ENCODE assay signal across 8 cellular contexts in the genomic region with DNA sequence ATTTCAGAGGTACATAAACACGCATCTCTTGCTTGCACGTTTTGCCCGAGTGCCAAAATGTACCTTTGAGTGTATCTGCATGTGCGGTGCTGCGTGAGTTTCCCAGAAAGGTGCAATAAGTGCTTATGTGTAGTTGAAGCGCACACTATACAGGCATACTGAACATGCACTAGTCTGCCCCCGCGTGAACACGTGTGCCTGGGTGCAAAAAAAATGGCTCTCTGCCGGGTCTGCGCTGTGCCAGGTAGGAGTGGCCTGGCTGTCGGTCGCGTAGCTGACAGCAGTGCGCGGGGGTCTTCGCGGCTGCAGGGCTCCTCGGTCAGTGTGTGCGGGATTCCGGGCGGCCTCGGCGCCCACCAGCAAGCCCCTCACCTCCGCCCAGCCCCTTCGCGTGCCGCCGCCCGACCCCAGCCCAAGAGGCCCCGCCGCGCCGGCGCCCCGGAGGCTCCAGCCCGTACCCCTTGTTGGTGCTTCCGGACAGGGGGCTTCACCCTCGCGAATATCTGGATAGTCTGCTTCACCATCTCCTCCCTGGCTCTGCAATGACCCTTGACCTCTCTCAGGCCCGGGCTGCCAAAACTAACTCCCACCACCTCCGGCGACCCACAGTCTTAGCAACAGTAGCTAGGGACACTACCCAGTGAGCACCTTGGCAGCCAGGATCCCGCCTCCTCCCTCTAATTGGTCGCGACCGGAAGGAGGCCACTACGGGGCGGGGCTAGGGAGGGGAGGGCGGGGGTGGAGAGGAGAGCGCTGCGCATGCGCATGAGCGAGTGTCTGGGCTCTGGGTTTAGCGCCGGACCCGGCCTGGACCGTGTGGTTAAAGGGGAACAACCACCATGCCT. TPM values are rescaled to one million over a fixed set of nuclear protein-coding genes. Genes with fewer than 3 reads are reported as not detected.
DNase-seq lines count a peak whose midpoint lies in the region; ATAC-seq lines count a peak whose summit lies in the region.

A gene with protein sequence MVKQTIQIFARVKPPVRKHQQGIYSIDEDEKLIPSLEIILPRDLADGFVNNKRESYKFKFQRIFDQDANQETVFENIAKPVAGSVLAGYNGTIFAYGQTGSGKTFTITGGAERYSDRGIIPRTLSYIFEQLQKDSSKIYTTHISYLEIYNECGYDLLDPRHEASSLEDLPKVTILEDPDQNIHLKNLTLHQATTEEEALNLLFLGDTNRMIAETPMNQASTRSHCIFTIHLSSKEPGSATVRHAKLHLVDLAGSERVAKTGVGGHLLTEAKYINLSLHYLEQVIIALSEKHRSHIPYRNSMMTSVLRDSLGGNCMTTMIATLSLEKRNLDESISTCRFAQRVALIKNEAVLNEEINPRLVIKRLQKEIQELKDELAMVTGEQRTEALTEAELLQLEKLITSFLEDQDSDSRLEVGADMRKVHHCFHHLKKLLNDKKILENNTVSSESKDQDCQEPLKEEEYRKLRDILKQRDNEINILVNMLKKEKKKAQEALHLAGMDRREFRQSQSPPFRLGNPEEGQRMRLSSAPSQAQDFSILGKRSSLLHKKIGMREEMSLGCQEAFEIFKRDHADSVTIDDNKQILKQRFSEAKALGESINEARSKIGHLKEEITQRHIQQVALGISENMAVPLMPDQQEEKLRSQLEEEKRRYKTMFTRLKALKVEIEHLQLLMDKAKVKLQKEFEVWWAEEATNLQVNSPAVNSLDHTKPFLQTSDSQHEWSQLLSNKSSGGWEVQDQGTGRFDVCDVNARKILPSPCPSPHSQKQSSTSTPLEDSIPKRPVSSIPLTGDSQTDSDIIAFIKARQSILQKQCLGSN (minus strand): TSS at position 622 of the 845 bp plus-strand sequence. CDS start 98 bp downstream, at position 524.

- ATAC-seq in GM19397 (IDR thresholded peaks at IDR 0.05; ENCODE audit: unreplicated experiment), result peak; percentile 99
- ATAC-seq in HG03565 (IDR thresholded peaks at IDR 0.05; ENCODE audit: unreplicated experiment), result peak; percentile 95
- peak; percentile 99 for ATAC-seq in activated T-cell treated with anti-CD3 and anti-CD28 coated beads, Interleukin-2, amount 50 U/mL, for 4 hours

- H3K4me3 ChIP-seq in esophagus (ENCODE audit: low read depth in 1 of 2, low read length in 2 of 2) (peak within 1 kb of the TSS; percentile 61 to 62), mucosa of rectum (ENCODE audit: low read length in 2 of 2) (peak within 1 kb of the TSS; percentile 85 to 86)

- peaks cover 6% of the 10 kb centered on the region for H3K4me1 Mint-ChIP-seq in activated T-cell treated with anti-CD3 and anti-CD28 coated beads, Interleukin-2, amount 50 U/mL, for 4 hours (ENCODE audit: low read depth)

- H3K27me3 Mint-ChIP-seq in activated T-cell treated with anti-CD3 and anti-CD28 coated beads, Interleukin-2, amount 50 U/mL, for 4 hours (ENCODE audit: low read depth), result peaks cover 6% of the 10 kb centered on the region

- H3K4me1 ChIP-seq in esophagus (ENCODE audit: control insufficient read depth in 2 of 2, insufficient read depth in 2 of 2, low read length in 1 of 2) (no peaks in the 10 kb centered on the region), mucosa of rectum (ENCODE audit: control insufficient read depth in 2 of 2, insufficient read depth in 2 of 2, low read length in 2 of 2) (peaks cover 0 to 4% of the 10 kb centered on the region in 2 donors)

- H3K9me3 Mint-ChIP-seq in activated T-cell treated with anti-CD3 and anti-CD28 coated beads, Interleukin-2, amount 50 U/mL, for 4 hours, result no peaks in the 10 kb centered on the region

- H3K36me3 Mint-ChIP-seq in activated T-cell treated with anti-CD3 and anti-CD28 coated beads, Interleukin-2, amount 50 U/mL, for 4 hours (ENCODE audit: insufficient read depth), result no peaks in the 10 kb centered on the region

- DNase-seq in C1 segment of cervical spinal cord (lab: John Stamatoyannopoulos, UW) (peak; percentile 41 to 94 (median 90)), NCI-H82 treated with DMSO at 0.1 percent for 48 hours (lab: John Stamatoyannopoulos, UW; ENCODE audit: unreplicated experiment) (peak; percentile 91)
- peak; percentile 71 for DNase-seq in activated T-cell treated with anti-CD3 and anti-CD28 coated beads, Interleukin-2, amount 50 U/mL, for 4 hours
- DNase-seq in stimulated activated CD8-positive, alpha-beta memory T cell treated with anti-CD3 and anti-CD28 coated beads, Interleukin-4, amount 100 ng/mL, for 1 hour (ENCODE audit: low read depth in 2 of 2, low spot score in 1 of 2), result peak; percentile 27 to 50

- WGBS in esophagus, 2 donors, result 4% methylated on average over 49 to 58 of the region's 58 CpGs

- peak within 1 kb of the TSS in 1 of 2 donors; percentile 63 for H3K9ac ChIP-seq in mucosa of rectum (ENCODE audit: low read depth in 1 of 2, low read length in 2 of 2)

- no peak within 1 kb of the TSS for H3K27ac ChIP-seq in esophagus (ENCODE audit: low read depth in 2 of 2, low read length in 1 of 2)
- H3K27ac ChIP-seq in mucosa of rectum (ENCODE audit: low read depth in 2 of 2, low read length in 2 of 2), result no peak within 1 kb of the TSS

- H3K9me3 ChIP-seq in esophagus (ENCODE audit: control insufficient read depth in 2 of 2, insufficient read depth in 1 of 2, low read depth in 1 of 2, low read length in 1 of 2), result no peaks in the 10 kb centered on the region
- no peaks in the 10 kb centered on the region for H3K9me3 ChIP-seq in mucosa of rectum (ENCODE audit: control insufficient read depth in 2 of 2, low read length in 2 of 2)

- H3K4me3 Mint-ChIP-seq in activated T-cell treated with anti-CD3 and anti-CD28 coated beads, Interleukin-2, amount 50 U/mL, for 4 hours, result peak within 1 kb of the TSS; percentile 90

- no peaks in the 10 kb centered on the region for H3K27me3 ChIP-seq in esophagus (ENCODE audit: control insufficient read depth in 1 of 2, insufficient read depth in 2 of 2, low read length in 2 of 2)
- H3K27me3 ChIP-seq in mucosa of rectum (ENCODE audit: control insufficient read depth in 2 of 2, insufficient read depth in 2 of 2, low read length in 2 of 2), result no peaks in the 10 kb centered on the region

- H3K36me3 ChIP-seq in esophagus (ENCODE audit: control insufficient read depth in 2 of 2, insufficient read depth in 2 of 2, low read length in 1 of 2), result no peaks in the 10 kb centered on the region
- no peaks in the 10 kb centered on the region for H3K36me3 ChIP-seq in mucosa of rectum (ENCODE audit: control insufficient read depth in 2 of 2, insufficient read depth in 2 of 2, low read length in 2 of 2)

RNA-seq across cellular contexts. Expression of the gene that starts here (rescaled TPM):
- total RNA-seq in activated T-cell treated with anti-CD3 and anti-CD28 coated beads, Interleukin-2, amount 50 U/mL, for 4 hours, result under 1 TPM; 0.18 to 0.41 (median 0.40) TPM
- polyA plus RNA-seq in esophagus, result under 1 TPM; 0.08 to 0.20 TPM

Comparison
In these comparisons a context has a peak if more than half of its experiments do, and no peak if none do; other contexts are left out.
1. Peak in DNase-seq and ATAC-seq in activated T-cell treated with anti-CD3 and anti-CD28 coated beads, Interleukin-2, amount 50 U/mL, for 4 hours; RNA of the gene not detected or under 1 TPM.
2. DNase-seq: peak in every context shown above with its lines; median percentile 91 in NCI-H82 treated with DMSO at 0.1 percent for 48 hours; 90 in C1 segment of cervical spinal cord; 71 in activated T-cell treated with anti-CD3 and anti-CD28 coated beads, Interleukin-2, amount 50 U/mL, for 4 hours; 38 in stimulated activated CD8-positive, alpha-beta memory T cell treated with anti-CD3 and anti-CD28 coated beads, Interleukin-4, amount 100 ng/mL, for 1 hour.